ENCODE assay signal across 17 cellular contexts in genomic region chr9:11349187-11349586, GRCh38.
DNase-seq lines count a peak whose midpoint lies in the region; ATAC-seq, FAIRE-seq and TF ChIP-seq lines count a peak whose summit lies in the region.
"Had no signal": no experiment of that assay in that cellular context is flagged by ENCODE, and none has a peak within 500 bp of the region (broad histone marks: within the 10 kb centered on the region; RNA-seq: fewer than 3 reads in every experiment).

No MANE protein-coding gene starts in this region.

- H3K4me1 ChIP-seq in H9 (ENCODE audit: insufficient read depth, low read length): no peaks in the 10 kb centered on the region; the same call in 1 of the 2 replicates
- H3K4me1 ChIP-seq in H1 (replicated peaks in 1 of 4; ENCODE audit: control insufficient read depth in 3 of 4, insufficient read depth in 4 of 4, low read length in 3 of 4): peaks cover 0 to 5% (median 2%) of the 10 kb centered on the region in 4 experiments; a peak in 2 of 7 replicates

- POLR2A ChIA-PET in H1 (lab: Charles Lee; ENCODE audit: partially characterized antibody): no interaction called here
- POLR2A ChIA-PET in activated CD8-positive, alpha-beta T cell treated with anti-CD3 and anti-CD28 coated beads, Interleukin-2, amount 10 ng/mL, durations not matched to agents 7 days and 5 days (lab: Charles Lee): no interaction called here

- peaks cover 10 to 13% of the 10 kb centered on the region in 2 experiments for H3K4me1 Mint-ChIP-seq in H9
- H3K4me1 Mint-ChIP-seq in activated CD8-positive, alpha-beta T cell treated with anti-CD3 and anti-CD28 coated beads, Interleukin-2, amount 10 ng/mL, durations not matched to agents 7 days and 5 days (ENCODE audit: low read depth): no peaks in the 10 kb centered on the region
- H3K4me1 Mint-ChIP-seq: CD4-positive, alpha-beta memory T cell had no signal

- H3K9me3 ChIP-seq in H9 (ENCODE audit: control insufficient read depth, low read depth, low read length) (no peaks in the 10 kb centered on the region), H1 (ENCODE audit: insufficient read depth in 2 of 2, low read depth in 1 of 2, low read length in 1 of 2) (no peaks in the 10 kb centered on the region)

- H3K79me1 ChIP-seq in H9 (ENCODE audit: insufficient read depth, low read depth, low read length, poor library complexity, severe bottlenecking) (no peaks in the 10 kb centered on the region), H1 (ENCODE audit: low read depth, low read length) (no peaks in the 10 kb centered on the region)

- no peak overlapping the region for H3T11ph ChIP-seq in H9 (ENCODE audit: low read length)

- H4K8ac ChIP-seq in H9 (replicated peaks; ENCODE audit: insufficient read length, low read depth, low read length): no peak overlapping the region
- H4K8ac ChIP-seq in H1 (ENCODE audit: extremely low read depth, insufficient read depth, low read length): no peak overlapping the region

- FAIRE-seq in H1 (lab: Jason Lieb, UNC): no peak
- FAIRE-seq: G401.6, GM12892, H54 had no signal

- H3K27ac Mint-ChIP-seq in H9: no peak overlapping the region; a peak in 1 of 7 replicates
- no peak overlapping the region for H3K27ac Mint-ChIP-seq in activated CD8-positive, alpha-beta T cell treated with anti-CD3 and anti-CD28 coated beads, Interleukin-2, amount 10 ng/mL, durations not matched to agents 7 days and 5 days
- H3K27ac Mint-ChIP-seq: CD4-positive, alpha-beta memory T cell had no signal

- intact Hi-C loops in posterior vena cava (cut with DNase I): no loop called here

- no peak overlapping the region for H3K4me3 Mint-ChIP-seq in H9
- no peak overlapping the region for H3K4me3 Mint-ChIP-seq in activated CD8-positive, alpha-beta T cell treated with anti-CD3 and anti-CD28 coated beads, Interleukin-2, amount 10 ng/mL, durations not matched to agents 7 days and 5 days
- H3K4me3 Mint-ChIP-seq: CD4-positive, alpha-beta memory T cell had no signal

- H3K27me3 Mint-ChIP-seq in H9 (ENCODE audit: low read depth): no peaks in the 10 kb centered on the region
- H3K27me3 Mint-ChIP-seq in activated CD8-positive, alpha-beta T cell treated with anti-CD3 and anti-CD28 coated beads, Interleukin-2, amount 10 ng/mL, durations not matched to agents 7 days and 5 days (ENCODE audit: low read depth): no peaks in the 10 kb centered on the region
- H3K27me3 Mint-ChIP-seq: CD4-positive, alpha-beta memory T cell had no signal

- H3K36me3 Mint-ChIP-seq in H9 (ENCODE audit: insufficient read depth in 1 of 3, low read depth in 3 of 3): no peaks in the 10 kb centered on the region
- H3K36me3 Mint-ChIP-seq in activated CD8-positive, alpha-beta T cell treated with anti-CD3 and anti-CD28 coated beads, Interleukin-2, amount 10 ng/mL, durations not matched to agents 7 days and 5 days (ENCODE audit: low read depth): no peaks in the 10 kb centered on the region
- H3K36me3 Mint-ChIP-seq: CD4-positive, alpha-beta memory T cell had no signal

- H3K18ac ChIP-seq in H9 (ENCODE audit: insufficient read length, low read depth, low read length) (no peak overlapping the region), H1 (ENCODE audit: extremely low read depth, low read length) (no peak overlapping the region)

- no peaks in the 10 kb centered on the region for H3K36me3 ChIP-seq in H1 (ENCODE audit: control insufficient read depth in 2 of 4, insufficient read depth in 4 of 4, low read length in 3 of 4)

- WGBS in H9 (ENCODE audit: extremely low coverage, insufficient read length, low lambda C conversion rate): no CpG with 5 or more reads among the region's 5 CpGs
- 87% methylated on average over 5 of the region's 5 CpGs; no CpG with 5 or more reads in 1 of the 2 experiments for WGBS in H1 (ENCODE audit: extremely low coverage in 1 of 2, insufficient coverage in 1 of 2, insufficient read length in 1 of 2, insufficient replicate concordance in 2 of 2, low coverage in 1 of 2, low lambda C conversion rate in 2 of 2, missing lambda C conversion rate in 1 of 2), 2 experiments

- TF ChIP-seq CTCF in H9 (conservative IDR thresholded peaks at IDR 0.05) (no peak), H1 (IDR thresholded peaks at IDR 0.05; ENCODE audit: control extremely low read depth in 1 of 3, insufficient read depth in 1 of 3, low read depth in 1 of 3, low read length in 3 of 3) (no peak; a peak in 1 of 4 replicates)

- H3K9ac ChIP-seq in H9 (ENCODE audit: extremely low read depth, insufficient read length, low read length) (no peak overlapping the region), H1 (replicated peaks in 1 of 4; ENCODE audit: extremely low read depth in 1 of 4, low read depth in 3 of 4, low read length in 3 of 4) (no peak overlapping the region)
- H3K9ac ChIP-seq: GM23248 had no signal

- no peak overlapping the region for H3K23ac ChIP-seq in H9 (ENCODE audit: insufficient read length, low read depth, low read length)
- H3K23ac ChIP-seq in H1 (ENCODE audit: insufficient read length): no peak overlapping the region

- H2AFZ ChIP-seq in H9 (ENCODE audit: low read length) (no peak overlapping the region), H1 (ENCODE audit: low read length) (no peak overlapping the region)
- H2AFZ ChIP-seq: GM23248 had no signal

- H3K14ac ChIP-seq in H9 (ENCODE audit: insufficient read depth, low read length) (no peak overlapping the region), H1 (ENCODE audit: insufficient read length) (no peak overlapping the region)

- no peak overlapping the region for H4K91ac ChIP-seq in H9 (ENCODE audit: insufficient read length, low read depth, low read length)
- H4K91ac ChIP-seq in H1 (replicated peaks; ENCODE audit: insufficient read length, low read length): no peak overlapping the region

- TF ChIP-seq RAD21 in H1 (IDR thresholded peaks at IDR 0.05 in 1 of 2, conservative IDR thresholded peaks at IDR 0.05 in 1 of 2; ENCODE audit: low read depth in 2 of 2, low read length in 2 of 2): peak; percentile 26 to 46

- H3K23me2 ChIP-seq in H9 (ENCODE audit: insufficient read length, low read depth, low read length, poor library complexity, severe bottlenecking) (no peaks in the 10 kb centered on the region), H1 (ENCODE audit: low read depth, low read length) (no peaks in the 10 kb centered on the region)

- peak; percentile 27 for DNase-seq in H9
- peak in 1 of 2 experiments; percentile 40 for DNase-seq in H1 (ENCODE audit: low read depth in 1 of 2, low spot score in 2 of 2)
- peak; percentile 69 for DNase-seq in posterior vena cava (ENCODE audit: low spot score)
- DNase-seq in SK-N-DZ (ENCODE audit: low spot score): no peak
- no peak for DNase-seq in activated CD8-positive, alpha-beta T cell treated with anti-CD3 and anti-CD28 coated beads, Interleukin-2, amount 10 ng/mL, durations not matched to agents 7 days and 5 days
- DNase-seq in SIG-M5 treated with dmso at 0.1 percent for 504 hours (lab: John Stamatoyannopoulos, UW; ENCODE audit: unreplicated experiment): no peak
- DNase-seq: C1 segment of cervical spinal cord; Calu3; CD4-positive, alpha-beta memory T cell; COR-L47; DMS53; DND-41; GM23248 had no signal

- no peak for TF ChIP-seq EP300 in H1 (IDR thresholded peaks at IDR 0.05; ENCODE audit: borderline replicate concordance in 1 of 2, low read depth in 2 of 2, low read length in 2 of 2)

- H2BK5ac ChIP-seq in H9 (ENCODE audit: insufficient read length, low read length) (no peak overlapping the region), H1 (ENCODE audit: low read depth, low read length) (no peak overlapping the region)

- H3K4ac ChIP-seq in H9 (ENCODE audit: low read depth, low read length) (no peak overlapping the region), H1 (replicated peaks; ENCODE audit: insufficient read length, low read depth, low read length) (no peak overlapping the region)

- H3K4me3 ChIP-seq in H1 (ENCODE audit: extremely low read depth in 1 of 4, insufficient read depth in 2 of 4, low read depth in 3 of 4, low read length in 4 of 4): no peak overlapping the region
- H3K4me3 ChIP-seq: GM23248 had no signal

- H3K9me3 Mint-ChIP-seq in H9: no peaks in the 10 kb centered on the region; a peak in 1 of 5 replicates
- peaks cover 23% of the 10 kb centered on the region for H3K9me3 Mint-ChIP-seq in activated CD8-positive, alpha-beta T cell treated with anti-CD3 and anti-CD28 coated beads, Interleukin-2, amount 10 ng/mL, durations not matched to agents 7 days and 5 days (ENCODE audit: insufficient read depth)

- H3K79me2 ChIP-seq in H9 (ENCODE audit: insufficient read depth, low read length) (no peaks in the 10 kb centered on the region), H1 (ENCODE audit: control insufficient read depth in 1 of 2, insufficient read depth in 2 of 2, low read length in 2 of 2) (no peaks in the 10 kb centered on the region)

- no peak for TF ChIP-seq POLR2A in H1 (IDR thresholded peaks at IDR 0.05; ENCODE audit: control extremely low read depth in 1 of 2, low read depth in 2 of 2, low read length in 2 of 2)

- H2BK120ac ChIP-seq in H9 (ENCODE audit: low read depth, low read length, poor library complexity, severe bottlenecking) (no peak overlapping the region), H1 (replicated peaks; ENCODE audit: low read depth, low read length) (no peak overlapping the region)

- no peaks in the 10 kb centered on the region for H3K27me3 ChIP-seq in H9 (ENCODE audit: insufficient read depth, low read length)
- no peaks in the 10 kb centered on the region for H3K27me3 ChIP-seq in H1 (replicated peaks in 1 of 4; ENCODE audit: control insufficient read depth in 3 of 4, extremely low read depth in 1 of 4, insufficient read depth in 3 of 4, low read length in 3 of 4)

- no peak for ATAC-seq in activated CD8-positive, alpha-beta T cell treated with anti-CD3 and anti-CD28 coated beads, Interleukin-2, amount 10 ng/mL, durations not matched to agents 7 days and 5 days
- ATAC-seq: HCT116 had no signal

- H2BK15ac ChIP-seq in H9 (ENCODE audit: low read depth, low read length) (no peak overlapping the region), H1 (ENCODE audit: low read length) (no peak overlapping the region)

- H2AK5ac ChIP-seq in H9 (ENCODE audit: insufficient read length, low read length) (no peak overlapping the region), H1 (ENCODE audit: low read depth, low read length) (no peak overlapping the region)

- no peaks in the 10 kb centered on the region for H4K20me1 ChIP-seq in H9 (ENCODE audit: control insufficient read depth, insufficient read depth, insufficient read length)
- H4K20me1 ChIP-seq in H1 (replicated peaks in 1 of 2; ENCODE audit: control insufficient read depth in 1 of 2, insufficient read depth in 2 of 2, low read length in 2 of 2): no peaks in the 10 kb centered on the region

- no peak overlapping the region for H3K4me2 ChIP-seq in H9 (ENCODE audit: insufficient read depth, insufficient read length, low read length)
- H3K4me2 ChIP-seq in H1 (ENCODE audit: insufficient read depth in 1 of 2, low read depth in 2 of 2, low read length in 2 of 2): no peak overlapping the region

- H2BK12ac ChIP-seq in H9 (ENCODE audit: insufficient read length, low read depth, low read length) (no peak overlapping the region), H1 (ENCODE audit: low read depth, low read length) (no peak overlapping the region; the same call in 1 of the 2 replicates)

- H4K5ac ChIP-seq in H9 (ENCODE audit: insufficient read length, low read depth, low read length) (no peak overlapping the region), H1 (ENCODE audit: insufficient read length, low read depth, low read length) (no peak overlapping the region)

- H2BK20ac ChIP-seq in H9 (ENCODE audit: low read depth, low read length, poor library complexity, severe bottlenecking): no peak overlapping the region
- no peak overlapping the region for H2BK20ac ChIP-seq in H1 (ENCODE audit: low read length)

- no peak overlapping the region for H3K27ac ChIP-seq in H9 (ENCODE audit: insufficient read length, low read depth, low read length)
- no peak overlapping the region for H3K27ac ChIP-seq in H1 (ENCODE audit: low read depth, low read length)
- H3K27ac ChIP-seq: GM23248 had no signal

- CTCF ChIA-PET in H1 (lab: Charles Lee; ENCODE audit: partially characterized antibody): interaction anchor here (1.2 to 1.5 kb wide), 2 partner anchors 20 to 33 kb away, joined by 3 read pairs; no protein-coding TSS in a partner anchor
- CTCF ChIA-PET in activated CD8-positive, alpha-beta T cell treated with anti-CD3 and anti-CD28 coated beads, Interleukin-2, amount 10 ng/mL, durations not matched to agents 7 days and 5 days (lab: Charles Lee): no interaction called here

- H3K56ac ChIP-seq in H9 (ENCODE audit: insufficient read length, low read depth, low read length): no peak overlapping the region
- no peak overlapping the region for H3K56ac ChIP-seq in H1 (replicated peaks; ENCODE audit: insufficient read length, low read depth, low read length)

Comparison
In these comparisons a context has a peak if more than half of its experiments do, and no peak if none do; other contexts are left out.
1. DNase-seq: peak in H9 (single experiment) and posterior vena cava (single experiment); none in SK-N-DZ (single experiment), activated CD8-positive, alpha-beta T cell treated with anti-CD3 and anti-CD28 coated beads, Interleukin-2, amount 10 ng/mL, durations not matched to agents 7 days and 5 days (single experiment) and SIG-M5 treated with dmso at 0.1 percent for 504 hours (single experiment).